Comparison of ENCODE assay signal across 2 cellular contexts in the genomic region with DNA sequence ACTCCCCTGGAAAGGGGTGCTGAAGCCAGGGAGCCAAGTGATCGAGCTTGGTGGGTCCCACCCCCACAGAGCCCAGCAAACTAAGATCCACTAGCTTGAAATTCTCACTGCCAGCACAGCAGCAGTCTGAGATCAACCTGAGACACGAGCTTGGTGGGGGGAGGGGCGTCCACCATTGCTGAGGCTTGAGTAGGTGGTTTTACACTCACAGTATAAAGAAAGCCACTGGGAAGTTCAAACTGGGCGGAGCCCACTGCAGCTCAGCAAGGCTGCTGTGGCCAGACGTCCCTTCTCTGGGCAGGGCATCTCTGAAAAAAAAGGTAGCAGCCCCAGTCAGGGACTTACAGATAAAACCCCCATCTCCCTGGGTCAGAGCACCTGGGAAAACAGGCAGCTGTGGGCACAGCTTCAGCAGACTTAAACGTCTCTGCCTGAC.
A peak's percentile ranks its signal among the peaks of the same experiment; 100 is the strongest.
TF ChIP-seq lines count a peak whose summit lies in the region.

No MANE protein-coding gene starts in this region.

TF ChIP-seq in HEK293, 187 proteins besides CTCF, POLR2A, EP300 and RAD21:
- TF ChIP-seq, protein P1, sequence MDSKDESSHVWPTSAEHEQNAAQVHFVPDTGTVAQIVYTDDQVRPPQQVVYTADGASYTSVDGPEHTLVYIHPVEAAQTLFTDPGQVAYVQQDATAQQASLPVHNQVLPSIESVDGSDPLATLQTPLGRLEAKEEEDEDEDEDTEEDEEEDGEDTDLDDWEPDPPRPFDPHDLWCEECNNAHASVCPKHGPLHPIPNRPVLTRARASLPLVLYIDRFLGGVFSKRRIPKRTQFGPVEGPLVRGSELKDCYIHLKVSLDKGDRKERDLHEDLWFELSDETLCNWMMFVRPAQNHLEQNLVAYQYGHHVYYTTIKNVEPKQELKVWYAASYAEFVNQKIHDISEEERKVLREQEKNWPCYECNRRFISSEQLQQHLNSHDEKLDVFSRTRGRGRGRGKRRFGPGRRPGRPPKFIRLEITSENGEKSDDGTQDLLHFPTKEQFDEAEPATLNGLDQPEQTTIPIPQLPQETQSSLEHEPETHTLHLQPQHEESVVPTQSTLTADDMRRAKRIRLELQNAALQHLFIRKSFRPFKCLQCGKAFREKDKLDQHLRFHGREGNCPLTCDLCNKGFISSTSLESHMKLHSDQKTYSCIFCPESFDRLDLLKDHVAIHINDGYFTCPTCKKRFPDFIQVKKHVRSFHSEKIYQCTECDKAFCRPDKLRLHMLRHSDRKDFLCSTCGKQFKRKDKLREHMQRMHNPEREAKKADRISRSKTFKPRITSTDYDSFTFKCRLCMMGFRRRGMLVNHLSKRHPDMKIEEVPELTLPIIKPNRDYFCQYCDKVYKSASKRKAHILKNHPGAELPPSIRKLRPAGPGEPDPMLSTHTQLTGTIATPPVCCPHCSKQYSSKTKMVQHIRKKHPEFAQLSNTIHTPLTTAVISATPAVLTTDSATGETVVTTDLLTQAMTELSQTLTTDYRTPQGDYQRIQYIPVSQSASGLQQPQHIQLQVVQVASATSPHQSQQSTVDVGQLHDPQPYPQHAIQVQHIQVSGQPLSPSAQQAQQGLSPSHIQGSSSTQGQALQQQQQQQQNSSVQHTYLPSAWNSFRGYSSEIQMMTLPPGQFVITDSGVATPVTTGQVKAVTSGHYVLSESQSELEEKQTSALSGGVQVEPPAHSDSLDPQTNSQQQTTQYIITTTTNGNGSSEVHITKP (tag by site-specific recombination; IDR thresholded peaks at IDR 0.05), result peak; percentile 42
- TF ChIP-seq ZFP69B (tag by site-specific recombination; IDR thresholded peaks at IDR 0.05), result peak; percentile 81
- TF ChIP-seq, protein P2, sequence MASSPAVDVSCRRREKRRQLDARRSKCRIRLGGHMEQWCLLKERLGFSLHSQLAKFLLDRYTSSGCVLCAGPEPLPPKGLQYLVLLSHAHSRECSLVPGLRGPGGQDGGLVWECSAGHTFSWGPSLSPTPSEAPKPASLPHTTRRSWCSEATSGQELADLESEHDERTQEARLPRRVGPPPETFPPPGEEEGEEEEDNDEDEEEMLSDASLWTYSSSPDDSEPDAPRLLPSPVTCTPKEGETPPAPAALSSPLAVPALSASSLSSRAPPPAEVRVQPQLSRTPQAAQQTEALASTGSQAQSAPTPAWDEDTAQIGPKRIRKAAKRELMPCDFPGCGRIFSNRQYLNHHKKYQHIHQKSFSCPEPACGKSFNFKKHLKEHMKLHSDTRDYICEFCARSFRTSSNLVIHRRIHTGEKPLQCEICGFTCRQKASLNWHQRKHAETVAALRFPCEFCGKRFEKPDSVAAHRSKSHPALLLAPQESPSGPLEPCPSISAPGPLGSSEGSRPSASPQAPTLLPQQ (tag by site-specific recombination; IDR thresholded peaks at IDR 0.05), result peak; percentile 76

TF ChIP-seq in GM12878, 131 proteins besides CTCF, POLR2A, EP300 and RAD21:
- peak; percentile 4; the same call in 1 of the 2 replicates for TF ChIP-seq RUNX3 (IDR thresholded peaks at IDR 0.05; ENCODE audit: low read length)
